In the genomic region with DNA sequence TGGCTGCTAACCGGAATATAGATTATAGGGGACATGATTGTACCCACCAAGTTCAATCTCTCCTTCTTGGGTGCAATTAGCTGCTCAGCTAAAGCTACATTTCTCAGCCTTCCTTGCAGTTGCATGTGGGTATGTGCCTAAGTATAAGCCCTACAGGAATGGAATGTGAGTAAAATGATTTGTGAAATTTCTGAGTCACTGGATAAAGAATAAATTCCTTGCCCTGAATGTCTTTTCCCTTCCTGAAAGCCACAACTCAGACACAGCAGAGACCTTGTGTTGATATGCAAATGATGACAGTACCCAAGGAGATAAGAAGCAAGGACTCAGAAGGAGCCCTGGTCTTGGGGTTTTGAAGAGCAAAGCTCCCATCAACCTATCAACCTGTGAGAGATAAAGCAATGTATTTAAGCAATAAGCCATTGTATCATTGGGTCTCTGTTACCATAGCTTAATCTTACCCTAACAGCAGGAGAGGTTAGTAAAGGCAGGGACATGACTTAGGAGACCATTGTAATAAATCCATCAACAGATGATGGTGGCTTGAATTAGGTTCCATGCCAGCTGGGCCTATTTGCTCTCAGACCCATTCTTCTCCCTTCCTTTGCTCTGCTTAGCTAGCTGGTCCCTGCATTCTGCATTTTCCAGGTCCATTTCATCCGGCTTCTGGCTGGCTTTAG, we compare ENCODE assay signal across 16 cellular contexts. TPM values are rescaled to one million over a fixed set of nuclear protein-coding genes. Genes with fewer than 3 reads are reported as not detected.
DNase-seq lines count a peak whose midpoint lies in the region; ATAC-seq, FAIRE-seq and TF ChIP-seq lines count a peak whose summit lies in the region.
"Had no signal": no experiment of that assay in that cellular context is flagged by ENCODE, and none has a peak within 500 bp of the region (broad histone marks: within the 10 kb centered on the region; RNA-seq: fewer than 3 reads in every experiment).

No MANE protein-coding gene starts in this region.

- no peaks in the 10 kb centered on the region for H3K9me3 Mint-ChIP-seq in WTC11
- H3K9me3 Mint-ChIP-seq: GM23338, neural crest cell had no signal

- H3K36me3 Mint-ChIP-seq in WTC11, result no peaks in the 10 kb centered on the region

- no peaks in the 10 kb centered on the region; the same call in 1 of the 2 replicates for H3K27me3 Mint-ChIP-seq in WTC11 (ENCODE audit: low read depth)

- H3K4me3 Mint-ChIP-seq in WTC11, result no peak overlapping the region
- H3K4me3 Mint-ChIP-seq: GM23338, neural crest cell had no signal

- H3K4me3 ChIP-seq in foreskin fibroblast (ENCODE audit: low read depth in 1 of 2, low read length in 2 of 2), result no peak overlapping the region
- no peak overlapping the region for H3K4me3 ChIP-seq in uterus
- H3K4me3 ChIP-seq: GM23338, heart left ventricle, tibial artery had no signal

- DNase-seq in A172 (ENCODE audit: low spot score) (peak; percentile 83), H54 (ENCODE audit: insufficient read length, low spot score) (peak; percentile 15), WTC11 (ENCODE audit: low spot score) (no peak), foreskin fibroblast (peak; percentile 52 to 73), C1 segment of cervical spinal cord (lab: John Stamatoyannopoulos, UW) (no peak), uterus (no peak)
- no peak for DNase-seq in stimulated activated CD8-positive, alpha-beta memory T cell treated with anti-CD3 and anti-CD28 coated beads, Interleukin-4, amount 100 ng/mL, for 48 hours
- DNase-seq: activated CD8-positive, alpha-beta memory T cell treated with anti-CD3 and anti-CD28 coated beads, Interleukin-2, amount 50 U/mL, for 48 hours; NCI-H446; SIG-M5 had no signal

- no peaks in the 10 kb centered on the region for H3K9me3 ChIP-seq in uterus
- H3K9me3 ChIP-seq: heart left ventricle, tibial artery had no signal

- TF ChIP-seq CTCF in WTC11 (IDR thresholded peaks at IDR 0.05) (no peak), foreskin fibroblast (IDR thresholded peaks at IDR 0.05; ENCODE audit: low read depth, low read length) (no peak), uterus (IDR thresholded peaks at IDR 0.05) (no peak)

- no peaks in the 10 kb centered on the region for H3K4me1 ChIP-seq in uterus

- TF ChIP-seq POLR2A in H54 (IDR thresholded peaks at IDR 0.05; ENCODE audit: low read depth, low read length) (no peak), uterus (IDR thresholded peaks at IDR 0.05) (no peak)

- peak; percentile 81 for FAIRE-seq in H54 (lab: Jason Lieb, UNC)

- H3K27ac ChIP-seq in uterus, result no peak overlapping the region
- H3K27ac ChIP-seq: tibial artery, VCaP had no signal

- ATAC-seq in WTC11 (peak; percentile 32; the same call in 1 of the 2 replicates), GM18867 (IDR thresholded peaks at IDR 0.05; ENCODE audit: unreplicated experiment) (no peak)
- ATAC-seq: GM23338 had no signal

- CTCF ChIA-PET in WTC11 (lab: Charles Lee), result interaction anchor here (1.3 kb wide), 1 partner anchor 19 kb away, joined by 5 read pairs; no protein-coding TSS in a partner anchor

- no peaks in the 10 kb centered on the region for H3K27me3 ChIP-seq in uterus
- H3K27me3 ChIP-seq: heart left ventricle, tibial artery had no signal

- peaks cover 2% of the 10 kb centered on the region for H3K4me1 Mint-ChIP-seq in WTC11

- POLR2A ChIA-PET in WTC11 (lab: Charles Lee), result no interaction called here

- intact Hi-C loops in uterus (cut with DNase I; ENCODE audit: low total_unique reads), result no loop called here

- no peaks in the 10 kb centered on the region for H3K36me3 ChIP-seq in uterus
- H3K36me3 ChIP-seq: heart left ventricle, tibial artery had no signal

- no peak overlapping the region for H3K27ac Mint-ChIP-seq in WTC11
- H3K27ac Mint-ChIP-seq: GM23338 had no signal

TF ChIP-seq in WTC11, 78 proteins besides CTCF, POLR2A, EP300 and RAD21:
- TF ChIP-seq, protein P1, sequence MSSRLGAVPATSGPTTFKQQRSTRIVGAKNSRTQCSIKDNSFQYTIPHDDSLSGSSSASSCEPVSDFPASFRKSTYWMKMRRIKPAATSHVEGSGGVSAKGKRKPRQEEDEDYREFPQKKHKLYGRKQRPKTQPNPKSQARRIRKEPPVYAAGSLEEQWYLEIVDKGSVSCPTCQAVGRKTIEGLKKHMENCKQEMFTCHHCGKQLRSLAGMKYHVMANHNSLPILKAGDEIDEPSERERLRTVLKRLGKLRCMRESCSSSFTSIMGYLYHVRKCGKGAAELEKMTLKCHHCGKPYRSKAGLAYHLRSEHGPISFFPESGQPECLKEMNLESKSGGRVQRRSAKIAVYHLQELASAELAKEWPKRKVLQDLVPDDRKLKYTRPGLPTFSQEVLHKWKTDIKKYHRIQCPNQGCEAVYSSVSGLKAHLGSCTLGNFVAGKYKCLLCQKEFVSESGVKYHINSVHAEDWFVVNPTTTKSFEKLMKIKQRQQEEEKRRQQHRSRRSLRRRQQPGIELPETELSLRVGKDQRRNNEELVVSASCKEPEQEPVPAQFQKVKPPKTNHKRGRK (CRISPR knock-in tag; IDR thresholded peaks at IDR 0.05; ENCODE audit: borderline replicate concordance), result 0 out of 2 replicates have a peak, but pooled peaks have one; percentile 25
- TF ChIP-seq SOX15 (CRISPR knock-in tag; IDR thresholded peaks at IDR 0.05), result no peak

RNA-seq across cellular contexts. Expression of gene ZNF280D, which starts 25.6 kb away (rescaled TPM):
- total RNA-seq in A172 (2014; rRNA removed; shearing (Covaris generic)), result 16.2 and 16.7 TPM in 2 replicates
- total RNA-seq in WTC11 (2021) (20.9 to 25.7 TPM (median 23.0 TPM) in 3 replicates), uterus (100 to 1,000 TPM in 2 of 4 donors, 10 to 100 TPM in 2; 70.9 to 116 (median 96.9) TPM)

Comparison
In these comparisons a context has a peak if more than half of its experiments do, and no peak if none do; other contexts are left out.
1. DNase-seq: peak in A172 (single experiment), H54 (single experiment) and foreskin fibroblast (2 of 2); none in WTC11 (single experiment), stimulated activated CD8-positive, alpha-beta memory T cell treated with anti-CD3 and anti-CD28 coated beads, Interleukin-4, amount 100 ng/mL, for 48 hours (single experiment), C1 segment of cervical spinal cord (0 of 14) and uterus (0 of 2).